In genomic region chr19:15280915-15281683, GRCh38 we compare ENCODE assay signal across 9 cellular contexts. TPM values are rescaled to one million over a fixed set of nuclear protein-coding genes. Genes with fewer than 3 reads are reported as not detected.
DNase-seq lines count a peak whose midpoint lies in the region; ATAC-seq lines count a peak whose summit lies in the region.
"Had no signal": no experiment of that assay in that cellular context is flagged by ENCODE, and none has a peak within 500 bp of the region (broad histone marks: within the 10 kb centered on the region; RNA-seq: fewer than 3 reads in every experiment).

No MANE protein-coding gene starts in this region.

- H3K27me3 Mint-ChIP-seq in activated naive CD4-positive, alpha-beta T cell treated with anti-CD3 and anti-CD28 coated beads, Interleukin-2, amount 50 U/mL, for 24 hours = no peaks in the 10 kb centered on the region
- no peaks in the 10 kb centered on the region for H3K27me3 Mint-ChIP-seq in central memory CD8-positive, alpha-beta T cell
- no peaks in the 10 kb centered on the region for H3K27me3 Mint-ChIP-seq in stimulated activated naive B cell treated with anti-CD40 and anti-IgM and Interleukin-4, amounts not matched to agents 10 μg/mL and 1 μg/mL and 100 μg/mL, for 72 hours

- peak overlapping the region; percentile 34 for H3K4me3 Mint-ChIP-seq in activated naive CD4-positive, alpha-beta T cell treated with anti-CD3 and anti-CD28 coated beads, Interleukin-2, amount 50 U/mL, for 24 hours
- peak overlapping the region; percentile 36 for H3K4me3 Mint-ChIP-seq in central memory CD8-positive, alpha-beta T cell
- H3K4me3 Mint-ChIP-seq in stimulated activated naive B cell treated with anti-CD40 and anti-IgM and Interleukin-4, amounts not matched to agents 10 μg/mL and 1 μg/mL and 100 μg/mL, for 72 hours = peak overlapping the region in 1 of 2 donors; percentile 10

- DNase-seq in activated naive CD4-positive, alpha-beta T cell treated with Interleukin-2 at 50 U/mL for 16 hours = no peak
- DNase-seq in NCI-H526 (lab: John Stamatoyannopoulos, UW) (peak; percentile 37 to 63), left lobe of liver (ENCODE audit: low spot score) (peak; percentile 84), Kasumi-1 (lab: John Stamatoyannopoulos, UW) (no peak), DMS114 treated with DMSO at 0.1 percent for 48 hours (lab: John Stamatoyannopoulos, UW; ENCODE audit: unreplicated experiment) (no peak)
- no peak for DNase-seq in central memory CD8-positive, alpha-beta T cell (ENCODE audit: low spot score in 2 of 2)
- no peak for DNase-seq in stimulated activated naive B cell treated with anti-CD40 and anti-IgM and Interleukin-4, amounts not matched to agents 10 μg/mL and 1 μg/mL and 100 μg/mL, for 72 hours

- peaks cover 94% of the 10 kb centered on the region for H3K4me1 Mint-ChIP-seq in activated naive CD4-positive, alpha-beta T cell treated with anti-CD3 and anti-CD28 coated beads, Interleukin-2, amount 50 U/mL, for 24 hours
- peaks cover 85% of the 10 kb centered on the region for H3K4me1 Mint-ChIP-seq in central memory CD8-positive, alpha-beta T cell
- peaks cover 59 to 90% of the 10 kb centered on the region in 2 donors for H3K4me1 Mint-ChIP-seq in stimulated activated naive B cell treated with anti-CD40 and anti-IgM and Interleukin-4, amounts not matched to agents 10 μg/mL and 1 μg/mL and 100 μg/mL, for 72 hours

- H3K36me3 Mint-ChIP-seq in activated naive CD4-positive, alpha-beta T cell treated with anti-CD3 and anti-CD28 coated beads, Interleukin-2, amount 50 U/mL, for 24 hours = no peaks in the 10 kb centered on the region
- peaks cover 12% of the 10 kb centered on the region for H3K36me3 Mint-ChIP-seq in central memory CD8-positive, alpha-beta T cell (ENCODE audit: insufficient read depth)
- peaks cover 8 to 12% of the 10 kb centered on the region in 2 donors for H3K36me3 Mint-ChIP-seq in stimulated activated naive B cell treated with anti-CD40 and anti-IgM and Interleukin-4, amounts not matched to agents 10 μg/mL and 1 μg/mL and 100 μg/mL, for 72 hours

- ATAC-seq in central memory CD8-positive, alpha-beta T cell (replicated peaks; ENCODE audit: extremely low read depth, poor library complexity, severe bottlenecking) = no peak
- peak; percentile 81 for ATAC-seq in left lobe of liver
- ATAC-seq in stimulated activated naive B cell treated with anti-CD40 and anti-IgM and Interleukin-4, amounts not matched to agents 10 μg/mL and 1 μg/mL and 100 μg/mL, for 72 hours (replicated peaks) = no peak

- H3K9me3 Mint-ChIP-seq in activated naive CD4-positive, alpha-beta T cell treated with anti-CD3 and anti-CD28 coated beads, Interleukin-2, amount 50 U/mL, for 24 hours = no peaks in the 10 kb centered on the region
- no peaks in the 10 kb centered on the region for H3K9me3 Mint-ChIP-seq in central memory CD8-positive, alpha-beta T cell
- H3K9me3 Mint-ChIP-seq in stimulated activated naive B cell treated with anti-CD40 and anti-IgM and Interleukin-4, amounts not matched to agents 10 μg/mL and 1 μg/mL and 100 μg/mL, for 72 hours = no peaks in the 10 kb centered on the region

- H3K27ac Mint-ChIP-seq in activated naive CD4-positive, alpha-beta T cell treated with anti-CD3 and anti-CD28 coated beads, Interleukin-2, amount 50 U/mL, for 24 hours = peak overlapping the region; percentile 69
- H3K27ac Mint-ChIP-seq in central memory CD8-positive, alpha-beta T cell (ENCODE audit: low read depth) = peak overlapping the region; percentile 29
- peak overlapping the region; percentile 77 for H3K27ac Mint-ChIP-seq in stimulated activated naive B cell treated with anti-CD40 and anti-IgM and Interleukin-4, amounts not matched to agents 10 μg/mL and 1 μg/mL and 100 μg/mL, for 72 hours

RNA-seq across cellular contexts. Expression of gene EPHX3, which starts 48.9 kb away (rescaled TPM):
- 0.15 TPM for total RNA-seq in left lobe of liver
- total RNA-seq: dermis microvascular lymphatic vessel endothelial cell had no signal

RNA-seq across cellular contexts. Expression of gene BRD4, which starts 51.2 kb away (rescaled TPM):
- 46.1 TPM for total RNA-seq in left lobe of liver

Comparison
In these comparisons a context has a peak if more than half of its experiments do, and no peak if none do; other contexts are left out.
1. DNase-seq: peak in NCI-H526 (2 of 2) and left lobe of liver (single experiment); none in activated naive CD4-positive, alpha-beta T cell treated with Interleukin-2 at 50 U/mL for 16 hours (single experiment), central memory CD8-positive, alpha-beta T cell (0 of 2), stimulated activated naive B cell treated with anti-CD40 and anti-IgM and Interleukin-4, amounts not matched to agents 10 μg/mL and 1 μg/mL and 100 μg/mL, for 72 hours (single experiment), Kasumi-1 (0 of 2) and DMS114 treated with DMSO at 0.1 percent for 48 hours (single experiment).
2. Peak in every context shown above with its lines, with median percentiles within 50 percentile points of each other: H3K27ac Mint-ChIP-seq.